1 cellular context compared by ENCODE assay signal in the genomic region with DNA sequence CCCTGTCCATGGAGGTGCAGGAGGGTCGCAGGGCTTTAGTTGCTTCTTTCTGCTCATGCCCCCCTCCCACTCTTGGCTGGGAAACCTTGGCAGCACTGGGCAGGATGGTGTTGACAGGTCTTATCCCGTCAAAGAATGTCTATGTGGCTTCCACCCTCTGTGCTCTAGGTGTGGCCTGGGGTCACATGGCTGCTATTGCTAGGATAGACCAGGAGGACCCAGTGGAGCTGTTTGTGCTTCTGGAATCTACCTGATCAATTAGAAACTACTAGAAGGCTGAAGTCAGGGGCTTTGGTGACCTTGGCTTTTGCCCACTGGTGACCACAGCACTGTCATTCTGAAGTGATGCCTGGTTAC.
TF ChIP-seq lines count a peak whose summit lies in the region.

No MANE protein-coding gene starts in this region.

TF ChIP-seq in IMR-90, 13 proteins besides CTCF, POLR2A, EP300 and RAD21:
- TF ChIP-seq SMC3 (IDR thresholded peaks at IDR 0.05; ENCODE audit: low read depth, low read length) (no peak), RFX5 (IDR thresholded peaks at IDR 0.05; ENCODE audit: low read depth, low read length) (no peak), CEBPB (IDR thresholded peaks at IDR 0.05; ENCODE audit: low read depth, low read length) (no peak), CHD1 (IDR thresholded peaks at IDR 0.05; ENCODE audit: low read depth, low read length) (no peak), BHLHE40 (IDR thresholded peaks at IDR 0.05; ENCODE audit: low read depth, low read length) (no peak), FOS (IDR thresholded peaks at IDR 0.05; ENCODE audit: low read depth, low read length) (no peak)
- TF ChIP-seq, protein P1, sequence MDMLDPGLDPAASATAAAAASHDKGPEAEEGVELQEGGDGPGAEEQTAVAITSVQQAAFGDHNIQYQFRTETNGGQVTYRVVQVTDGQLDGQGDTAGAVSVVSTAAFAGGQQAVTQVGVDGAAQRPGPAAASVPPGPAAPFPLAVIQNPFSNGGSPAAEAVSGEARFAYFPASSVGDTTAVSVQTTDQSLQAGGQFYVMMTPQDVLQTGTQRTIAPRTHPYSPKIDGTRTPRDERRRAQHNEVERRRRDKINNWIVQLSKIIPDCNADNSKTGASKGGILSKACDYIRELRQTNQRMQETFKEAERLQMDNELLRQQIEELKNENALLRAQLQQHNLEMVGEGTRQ (IDR thresholded peaks at IDR 0.05; ENCODE audit: low read depth, low read length): no peak
- TF ChIP-seq, protein P2, sequence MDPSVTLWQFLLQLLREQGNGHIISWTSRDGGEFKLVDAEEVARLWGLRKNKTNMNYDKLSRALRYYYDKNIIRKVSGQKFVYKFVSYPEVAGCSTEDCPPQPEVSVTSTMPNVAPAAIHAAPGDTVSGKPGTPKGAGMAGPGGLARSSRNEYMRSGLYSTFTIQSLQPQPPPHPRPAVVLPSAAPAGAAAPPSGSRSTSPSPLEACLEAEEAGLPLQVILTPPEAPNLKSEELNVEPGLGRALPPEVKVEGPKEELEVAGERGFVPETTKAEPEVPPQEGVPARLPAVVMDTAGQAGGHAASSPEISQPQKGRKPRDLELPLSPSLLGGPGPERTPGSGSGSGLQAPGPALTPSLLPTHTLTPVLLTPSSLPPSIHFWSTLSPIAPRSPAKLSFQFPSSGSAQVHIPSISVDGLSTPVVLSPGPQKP (IDR thresholded peaks at IDR 0.05; ENCODE audit: borderline replicate concordance, low read depth, low read length): no peak
